In the genomic region with DNA sequence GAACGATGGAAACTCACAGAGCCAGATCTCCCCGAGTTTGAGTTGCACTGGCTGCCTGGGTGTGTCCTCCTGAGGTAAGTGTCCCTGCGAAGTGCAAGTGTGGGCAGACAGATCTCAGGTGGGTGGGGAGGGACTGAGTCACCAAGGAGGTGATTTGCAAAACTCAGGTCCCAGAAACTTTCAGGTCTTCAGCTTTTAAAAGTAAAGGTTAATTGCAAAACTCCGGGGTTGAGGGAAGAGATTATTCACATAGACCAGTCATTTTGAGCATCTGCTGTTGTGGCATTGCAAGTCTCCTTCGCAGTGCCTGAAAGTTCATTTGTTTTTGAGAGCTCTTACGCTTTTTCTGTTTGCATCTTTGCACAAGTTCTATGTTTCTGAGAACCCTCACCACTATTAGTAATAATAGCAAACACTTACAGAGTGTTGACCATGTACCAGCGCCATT, we compare ENCODE assay signal across 8 cellular contexts. TPM values are rescaled to one million over a fixed set of nuclear protein-coding genes. Genes with fewer than 3 reads are reported as not detected.
DNase-seq lines count a peak whose midpoint lies in the region; ATAC-seq and TF ChIP-seq lines count a peak whose summit lies in the region.

No MANE protein-coding gene starts in this region.

- peaks cover 50% of the 10 kb centered on the region for H3F3A ChIP-seq in MM.1S (ENCODE audit: insufficient read depth, low read length)

- H3K27me3 ChIP-seq in MM.1S (replicated peaks; ENCODE audit: insufficient read depth, low read length) (no peaks in the 10 kb centered on the region), adrenal gland (no peaks in the 10 kb centered on the region)

- peak; percentile 29 for ATAC-seq in GM21381 (IDR thresholded peaks at IDR 0.05; ENCODE audit: unreplicated experiment)

- H3K9me3 ChIP-seq in MM.1S (replicated peaks; ENCODE audit: insufficient read depth, low read length) (no peaks in the 10 kb centered on the region), adrenal gland (replicated peaks in 1 of 3) (no peaks in the 10 kb centered on the region)

- no peak for TF ChIP-seq POLR2A in adrenal gland (IDR thresholded peaks at IDR 0.05)

- H3K9ac ChIP-seq in MM.1S (ENCODE audit: low read length), result peak overlapping the region; percentile 77

- H3K4me3 ChIP-seq in MM.1S (ENCODE audit: low read length) (peak overlapping the region; percentile 47; the same call in 1 of the 2 replicates), adrenal gland (no peak overlapping the region)

- peaks cover 57% of the 10 kb centered on the region for H3K4me1 ChIP-seq in MM.1S (ENCODE audit: low read length)
- peaks cover 0 to 14% of the 10 kb centered on the region in 2 donors for H3K4me1 ChIP-seq in adrenal gland (replicated peaks in 1 of 2)

- peaks cover 94% of the 10 kb centered on the region for H3K79me2 ChIP-seq in MM.1S (ENCODE audit: low read length)

- no peak overlapping the region for H2AFZ ChIP-seq in MM.1S (ENCODE audit: low read length)

- no peaks in the 10 kb centered on the region for H3K9me2 ChIP-seq in MM.1S (replicated peaks; ENCODE audit: insufficient read depth, low read length)

- DNase-seq in MM.1S (peak; percentile 62), GM19240 (ENCODE audit: insufficient read length, low spot score) (no peak), OCI-M2 (lab: John Stamatoyannopoulos, UW; ENCODE audit: unreplicated experiment) (no peak), adrenal gland (no peak), anterior cingulate cortex (lab: John Stamatoyannopoulos, UW) (no peak)
- peak; percentile 85 for DNase-seq in activated naive CD4-positive, alpha-beta T cell treated with anti-CD3 and anti-CD28 coated beads, Interleukin-2, amount 50 U/mL, for 16 hours
- DNase-seq in stimulated activated CD4-positive, alpha-beta T cell treated with anti-CD3 and anti-CD28 coated beads, TNF-alpha, amount 100 ng/mL, for 48 hours (ENCODE audit: low read depth in 3 of 3), result peak; percentile 62 to 83 (median 75)

- intact Hi-C loops in adrenal gland (cut with DNase I), result no loop called here

- peak overlapping the region; percentile 95 for H3K27ac ChIP-seq in MM.1S (ENCODE audit: low read length)
- H3K27ac ChIP-seq in adrenal gland, result no peak overlapping the region

- H3K36me3 ChIP-seq in MM.1S (replicated peaks; ENCODE audit: insufficient read depth, low read length), result peaks cover 3% of the 10 kb centered on the region; the same call in 1 of the 2 replicates
- no peaks in the 10 kb centered on the region for H3K36me3 ChIP-seq in adrenal gland (replicated peaks in 1 of 2)

- 80 to 97% (median 90%) methylated on average over 7 of the region's 7 CpGs for WGBS in adrenal gland, 4 donors

- TF ChIP-seq CTCF in MM.1S (IDR thresholded peaks at IDR 0.05; ENCODE audit: low read length) (no peak), adrenal gland (IDR thresholded peaks at IDR 0.05) (no peak)

- peak overlapping the region; percentile 72 for H3K4me2 ChIP-seq in MM.1S (ENCODE audit: low read depth, low read length)

- H4K20me1 ChIP-seq in MM.1S (ENCODE audit: insufficient read depth, low read length), result no peaks in the 10 kb centered on the region

RNA-seq across cellular contexts. Expression of a gene that starts 7.1 kb away (rescaled TPM):
- total RNA-seq in adrenal gland, result 100 to 1,000 TPM in 2 of 8 donors, 10 to 100 TPM in 6; 65.3 to 110 (median 83.2) TPM
- polyA plus RNA-seq in adrenal gland, result 10 to 100 TPM; 20.2 to 81.2 (median 32.5) TPM

Comparison
In these comparisons a context has a peak if more than half of its experiments do, and no peak if none do; other contexts are left out.
1. DNase-seq: peak in MM.1S (single experiment), activated naive CD4-positive, alpha-beta T cell treated with anti-CD3 and anti-CD28 coated beads, Interleukin-2, amount 50 U/mL, for 16 hours (single experiment) and stimulated activated CD4-positive, alpha-beta T cell treated with anti-CD3 and anti-CD28 coated beads, TNF-alpha, amount 100 ng/mL, for 48 hours (3 of 3); none in GM19240 (single experiment), OCI-M2 (single experiment), adrenal gland (0 of 7) and anterior cingulate cortex (0 of 58).